Comparison of ENCODE assay signal across 8 cellular contexts in genomic region chr3:101676219-101676764, GRCh38. TPM values are rescaled to one million over a fixed set of nuclear protein-coding genes. Genes with fewer than 3 reads are reported as not detected.
DNase-seq lines count a peak whose midpoint lies in the region; ATAC-seq, FAIRE-seq and TF ChIP-seq lines count a peak whose summit lies in the region.

No MANE protein-coding gene starts in this region.

- CTCF ChIA-PET in GM12878 (lab: Yijun Ruan, JAX), result interaction anchor here (0.6 to 2.4 kb wide), 3 partner anchors 9 to 527 kb away, joined by 3 to 13 read pairs (median 4); no protein-coding TSS in a partner anchor

- ATAC-seq in GM18505 (IDR thresholded peaks at IDR 0.05; ENCODE audit: unreplicated experiment) (peak; percentile 85), HG02938 (IDR thresholded peaks at IDR 0.05; ENCODE audit: unreplicated experiment) (peak; percentile 78), GM12878 (peak; percentile 94)

- BruUV-seq in GM12878 (replicated peaks; lab: Mats Ljungman, UMichigan), result no TSS peak

- peaks cover 47% of the 10 kb centered on the region for H3K79me2 ChIP-seq in GM12878 (ENCODE audit: control insufficient read depth, insufficient read depth, low read length)

- TF ChIP-seq CTCF in GM12878 (IDR thresholded peaks at IDR 0.05 in 2 of 3, conservative IDR thresholded peaks at IDR 0.05 in 1 of 3; ENCODE audit: control insufficient read depth in 2 of 3, extremely low read depth in 1 of 3, insufficient read depth in 1 of 3, low read depth in 3 of 3, low read length in 3 of 3), result no peak
- TF ChIP-seq CTCF in spleen (IDR thresholded peaks at IDR 0.05 in 8 of 11, conservative IDR thresholded peaks at IDR 0.05 in 3 of 11), result peak in 8 of 11 experiments; percentile 8 to 59 (median 37)

- no peaks in the 10 kb centered on the region for H4K20me1 ChIP-seq in GM12878 (ENCODE audit: control insufficient read depth, insufficient read depth)

- H3K9ac ChIP-seq in GM12878 (ENCODE audit: control insufficient read depth, insufficient read depth, low read length) (peak overlapping the region; percentile 90), iPS-20b (ENCODE audit: low read depth, low read length) (peak overlapping the region; percentile 92)

- H3K4me2 ChIP-seq in GM12878 (ENCODE audit: control insufficient read depth, insufficient read depth), result peak overlapping the region; percentile 23; the same call in 1 of the 2 replicates

- in situ Hi-C loops in GM12878 (cut with MboI), result no loop called here

- no peak for TF ChIP-seq EP300 in GM12878 (IDR thresholded peaks at IDR 0.05; ENCODE audit: borderline replicate concordance in 1 of 2, control insufficient read depth in 1 of 2, low read depth in 2 of 2, low read length in 2 of 2)

- no peak for FAIRE-seq in GM12878 (lab: Jason Lieb, UNC)

- H3K4me1 ChIP-seq in SJSA1 (replicated peaks), result peaks cover 6% of the 10 kb centered on the region; the same call in 1 of the 2 replicates
- no peaks in the 10 kb centered on the region for H3K4me1 ChIP-seq in GM12878 (ENCODE audit: control insufficient read depth, insufficient read depth, low read length)
- H3K4me1 ChIP-seq in iPS-20b (ENCODE audit: insufficient read depth, low read length), result peaks cover 8% of the 10 kb centered on the region; the same call in 1 of the 2 replicates
- H3K4me1 ChIP-seq in spleen, result peaks cover 20 to 71% (median 52%) of the 10 kb centered on the region in 6 donors

- H3K27ac ChIP-seq in SJSA1 (peak overlapping the region; percentile 50), GM12878 (ENCODE audit: control insufficient read depth, insufficient read depth) (peak overlapping the region; percentile 86), iPS-20b (ENCODE audit: low read length) (peak overlapping the region; percentile 33), spleen (peak overlapping the region; percentile 96 to 100 (median 98))

- RAD21 ChIA-PET in GM12878 (lab: Charles Lee; ENCODE audit: unreplicated experiment), result interaction anchor here (0.5 to 2.2 kb wide), 5 partner anchors 10 to 549 kb away, joined by 4 to 10 read pairs (median 7); partner anchors contain the start of genes CEP97, PCNP and RPL24

- POLR2A ChIA-PET in GM12878 (lab: Charles Lee), result interaction anchor here (0.5 to 4.9 kb wide), 10 partner anchors 9 to 1179 kb away, joined by 3 to 46 read pairs (median 4); partner anchors contain the start of genes CEP97, PCNP and RPL24

- H2AFZ ChIP-seq in GM12878 (ENCODE audit: control insufficient read depth, low read depth, low read length), result peak overlapping the region; percentile 84

- 2% methylated on average over 55 of the region's 57 CpGs for whole genome bisulfite sequencing in GM12878 (ENCODE audit: insufficient coverage, insufficient replicate concordance, low lambda C conversion rate, missing lambda C conversion rate)
- WGBS in spleen, 5 donors, result 0 to 1% (median 0%) methylated on average over 13 to 57 of the region's 57 CpGs

- TF ChIP-seq POLR2A in GM18505 (IDR thresholded peaks at IDR 0.05; ENCODE audit: borderline replicate concordance, extremely low read depth, insufficient read depth, insufficient read length), result peak; percentile 68
- peak; percentile 74 for TF ChIP-seq POLR2A in GM12878 (IDR thresholded peaks at IDR 0.05; ENCODE audit: low read depth, low read length)
- TF ChIP-seq POLR2A in spleen (IDR thresholded peaks at IDR 0.05), result no peak

- H3K9me3 ChIP-seq in SJSA1 (replicated peaks) (no peaks in the 10 kb centered on the region), GM12878 (replicated peaks; ENCODE audit: control insufficient read depth, insufficient read depth, low read length) (no peaks in the 10 kb centered on the region), iPS-20b (ENCODE audit: insufficient read depth, low read depth, low read length) (no peaks in the 10 kb centered on the region), spleen (no peaks in the 10 kb centered on the region)

- H3K36me3 ChIP-seq in SJSA1, result peaks cover 39% of the 10 kb centered on the region
- peaks cover 3 to 13% of the 10 kb centered on the region in 2 experiments; a peak in 2 of 4 replicates for H3K36me3 ChIP-seq in GM12878 (ENCODE audit: control insufficient read depth in 2 of 2, insufficient read depth in 2 of 2, low read length in 1 of 2)
- peaks cover 28% of the 10 kb centered on the region for H3K36me3 ChIP-seq in iPS-20b (ENCODE audit: insufficient read depth, low read depth, low read length)
- H3K36me3 ChIP-seq in spleen, result peaks cover 0 to 32% (median 18%) of the 10 kb centered on the region in 6 donors

- H3K27me3 ChIP-seq in SJSA1 (replicated peaks), result no peaks in the 10 kb centered on the region
- no peaks in the 10 kb centered on the region for H3K27me3 ChIP-seq in GM12878 (replicated peaks in 1 of 2; ENCODE audit: control insufficient read depth in 2 of 2, insufficient read depth in 2 of 2, low read length in 1 of 2)
- H3K27me3 ChIP-seq in iPS-20b (ENCODE audit: insufficient read depth, low read length), result no peaks in the 10 kb centered on the region
- no peaks in the 10 kb centered on the region for H3K27me3 ChIP-seq in spleen (replicated peaks in 1 of 7)

- intact Hi-C loops in GM12878 (cut with micrococcal nuclease; ENCODE audit: unreplicated experiment) (loop anchor here (2.0 to 5.0 kb wide), 3 partner anchors 49 to 266 kb away; partner anchors contain the start of genes CEP97 and SENP7), spleen (cut with DNase I; ENCODE audit: low total_unique reads) (loop anchor here (10.0 kb wide), 1 partner anchor 101 kb away; the partner anchor contains the start of gene PCNP)

- H3K4me3 ChIP-seq in SJSA1 (peak overlapping the region; percentile 85), GM12878 (peak overlapping the region; percentile 67), iPS-20b (ENCODE audit: low read length) (peak overlapping the region; percentile 78), spleen (peak overlapping the region; percentile 88 to 100 (median 97))

- DNase-seq in SJSA1 (ENCODE audit: low read depth in 1 of 2, low spot score in 2 of 2) (peak; percentile 94 to 96), GM12878 (ENCODE audit: low read depth, low spot score) (peak; percentile 66), spleen (peak; percentile 100), NCI-H1105 (lab: John Stamatoyannopoulos, UW) (no peak), amygdala (lab: John Stamatoyannopoulos, UW) (no peak)

- SMC1A ChIA-PET in GM12878 (lab: Charles Lee; ENCODE audit: uncharacterized antibody, unreplicated experiment), result interaction anchor here (0.6 to 2.5 kb wide), 5 partner anchors 10 to 103 kb away, joined by 3 to 11 read pairs (median 3); partner anchors contain the start of gene RPL24

- TF ChIP-seq RAD21 in GM12878 (IDR thresholded peaks at IDR 0.05; ENCODE audit: insufficient read depth, low read depth, low read length), result no peak

RNA-seq across cellular contexts. Expression of gene ZBTB11, which starts 0.6 kb away (rescaled TPM):
- total RNA-seq in SJSA1 (2014; rRNA removed; shearing (Covaris generic)), result 13.1 and 21.1 TPM in 2 replicates
- total RNA-seq in GM12878 (2013; cell fraction: nucleolus; rRNA removed), result 64.9 and 66.7 TPM in 2 replicates
- total RNA-seq in GM12878 (2014; rRNA removed) (23.8 and 28.4 TPM in 2 replicates), GM12878 (2014; rRNA removed; fragmentation: Illumina TruSeq; extraction: Trizol) (25.7 and 26.4 TPM in 2 replicates), GM12878 (2021) (19.2 and 19.7 TPM in 2 replicates), spleen (10 to 100 TPM; 23.2 to 43.7 (median 26.3) TPM)
- 5.4 TPM for polyA plus RNA-seq in GM12878 (2011; ENCODE audit: low read depth)
- polyA plus RNA-seq in GM12878 (2011; rRNA removed) (21.4 and 31.9 TPM in 2 replicates), GM12878 (2014; fragmentation: Illumina TruSeq; extraction: Trizol) (20.5 and 25.5 TPM in 2 replicates), GM12878 (2014; fragmentation: Nextera tagmentation; extraction: Ambion mirVana) (1 to 10 TPM; 3.5 to 5.0 TPM), GM12878 (2014; rRNA removed) (14.3 and 15.0 TPM in 2 replicates), GM12878 (2016; fragmentation: Nextera tagmentation; extraction: Ambion mirVana) (10 to 100 TPM; 14.6 to 16.3 TPM), spleen (1 to 10 TPM; 7.5 to 10.0 (median 9.0) TPM)
- polyA plus RNA-seq in GM12878 (2011; cell fraction: cytosol; rRNA removed), result 6.4 and 7.6 TPM in 2 replicates
- polyA plus RNA-seq in GM12878 (2011; cell fraction: nucleus; rRNA removed), result 16.2 and 20.1 TPM in 2 replicates
- 8.6 and 11.0 TPM in 2 replicates for polyA plus RNA-seq in GM12878 (2012)
- polyA minus RNA-seq in GM12878 (2011; rRNA and poly(A)+ RNA removed), result 22.4 and 28.2 TPM in 2 replicates
- 15.4 and 15.6 TPM in 2 replicates for polyA minus RNA-seq in GM12878 (2011; cell fraction: cytosol; rRNA and poly(A)+ RNA removed)
- polyA minus RNA-seq in GM12878 (2011; cell fraction: nucleus; rRNA and poly(A)+ RNA removed), result 21.2 and 35.5 TPM in 2 replicates

RNA-seq across cellular contexts. Expression of gene RPL24, which starts 10.2 kb away (rescaled TPM):
- 1,079 and 1,363 TPM in 2 replicates for total RNA-seq in SJSA1 (2014; rRNA removed; shearing (Covaris generic))
- 234 and 239 TPM in 2 replicates for total RNA-seq in GM12878 (2013; cell fraction: nucleolus; rRNA removed)
- 2,238 and 2,984 TPM in 2 replicates for total RNA-seq in GM12878 (2014; rRNA removed)
- 2,534 and 2,672 TPM in 2 replicates for total RNA-seq in GM12878 (2014; rRNA removed; fragmentation: Illumina TruSeq; extraction: Trizol)
- total RNA-seq in GM12878 (2021), result 1,732 and 1,820 TPM in 2 replicates
- 1,487 TPM for polyA plus RNA-seq in GM12878 (2011; ENCODE audit: low read depth)
- polyA plus RNA-seq in GM12878 (2011; rRNA removed), result 2,067 and 2,200 TPM in 2 replicates
- 988 and 1,251 TPM in 2 replicates for polyA plus RNA-seq in GM12878 (2011; cell fraction: cytosol; rRNA removed)
- 683 and 939 TPM in 2 replicates for polyA plus RNA-seq in GM12878 (2011; cell fraction: nucleus; rRNA removed)
- polyA plus RNA-seq in GM12878 (2012), result 2,416 and 3,110 TPM in 2 replicates
- polyA plus RNA-seq in GM12878 (2014; fragmentation: Illumina TruSeq; extraction: Trizol), result 2,624 and 3,096 TPM in 2 replicates
- polyA plus RNA-seq in GM12878 (2014; fragmentation: Nextera tagmentation; extraction: Ambion mirVana), result 1,000 to 10,000 TPM; 1,682 to 2,114 TPM
- 4,115 and 6,051 TPM in 2 replicates for polyA plus RNA-seq in GM12878 (2014; rRNA removed)
- 100 to 1,000 TPM; 898 to 965 TPM for polyA plus RNA-seq in GM12878 (2016; fragmentation: Nextera tagmentation; extraction: Ambion mirVana)
- 372 and 616 TPM in 2 replicates for polyA minus RNA-seq in GM12878 (2011; rRNA and poly(A)+ RNA removed)
- 198 and 199 TPM in 2 replicates for polyA minus RNA-seq in GM12878 (2011; cell fraction: cytosol; rRNA and poly(A)+ RNA removed)
- polyA minus RNA-seq in GM12878 (2011; cell fraction: nucleus; rRNA and poly(A)+ RNA removed), result 168 and 254 TPM in 2 replicates
- total RNA-seq in spleen, result 100 to 1,000 TPM; 652 to 978 (median 810) TPM
- 1,000 to 10,000 TPM; 2,892 to 4,324 (median 3,948) TPM for polyA plus RNA-seq in spleen

RNA-seq across cellular contexts. Expression of gene CEP97, which starts 48.1 kb away (rescaled TPM):
- total RNA-seq in SJSA1 (2014; rRNA removed; shearing (Covaris generic)), result 16.8 and 20.8 TPM in 2 replicates
- total RNA-seq in GM12878 (2013; cell fraction: nucleolus; rRNA removed), result 25.0 and 28.7 TPM in 2 replicates
- total RNA-seq in GM12878 (2014; rRNA removed), result 9.4 and 10.1 TPM in 2 replicates
- total RNA-seq in GM12878 (2014; rRNA removed; fragmentation: Illumina TruSeq; extraction: Trizol), result 13.7 and 14.0 TPM in 2 replicates
- total RNA-seq in GM12878 (2021), result 11.5 and 11.7 TPM in 2 replicates
- 2.3 TPM for polyA plus RNA-seq in GM12878 (2011; ENCODE audit: low read depth)
- 2.7 and 5.8 TPM in 2 replicates for polyA plus RNA-seq in GM12878 (2011; rRNA removed)
- polyA plus RNA-seq in GM12878 (2011; cell fraction: cytosol; rRNA removed), result 1.4 and 2.1 TPM in 2 replicates
- 2.2 and 5.1 TPM in 2 replicates for polyA plus RNA-seq in GM12878 (2011; cell fraction: nucleus; rRNA removed)
- 2.9 and 3.1 TPM in 2 replicates for polyA plus RNA-seq in GM12878 (2012)
- 6.2 and 6.7 TPM in 2 replicates for polyA plus RNA-seq in GM12878 (2014; fragmentation: Illumina TruSeq; extraction: Trizol)
- polyA plus RNA-seq in GM12878 (2014; fragmentation: Nextera tagmentation; extraction: Ambion mirVana), result 1 to 10 TPM; 1.9 to 4.3 TPM
- polyA plus RNA-seq in GM12878 (2014; rRNA removed), result 2.9 and 3.4 TPM in 2 replicates
- 1 to 10 TPM; 5.4 to 6.5 TPM for polyA plus RNA-seq in GM12878 (2016; fragmentation: Nextera tagmentation; extraction: Ambion mirVana)
- polyA minus RNA-seq in GM12878 (2011; rRNA and poly(A)+ RNA removed), result 6.4 and 10.5 TPM in 2 replicates
- 3.5 and 3.8 TPM in 2 replicates for polyA minus RNA-seq in GM12878 (2011; cell fraction: cytosol; rRNA and poly(A)+ RNA removed)
- 4.2 and 4.8 TPM in 2 replicates for polyA minus RNA-seq in GM12878 (2011; cell fraction: nucleus; rRNA and poly(A)+ RNA removed)
- total RNA-seq in spleen, result 10 to 100 TPM in 3 of 7 donors, 1 to 10 TPM in 4; 8.7 to 18.2 (median 10.0) TPM
- 1 to 10 TPM in 2 of 3 donors, under 1 TPM in 1; 1.00 to 2.2 (median 1.6) TPM for polyA plus RNA-seq in spleen

Comparison
In these comparisons a context has a peak if more than half of its experiments do, and no peak if none do; other contexts are left out.
1. POLR2A ChIP-seq: peak in GM18505 (single experiment) and GM12878 (single experiment); none in spleen (0 of 3).
2. DNase-seq: peak in SJSA1 (2 of 2), GM12878 (single experiment) and spleen (single experiment); none in NCI-H1105 (single experiment) and amygdala (0 of 56).
3. H3K27ac ChIP-seq: peak in every context shown above with its lines; median percentile 98 in spleen; 86 in GM12878; 50 in SJSA1; 33 in iPS-20b.
4. CTCF ChIP-seq: peak in spleen (8 of 11); none in GM12878 (0 of 3).
5. Peak in every context shown above with its lines, with median percentiles within 50 percentile points of each other: ATAC-seq and H3K4me3 ChIP-seq.